ENCODE assay signal across 8 cellular contexts in the genomic region with DNA sequence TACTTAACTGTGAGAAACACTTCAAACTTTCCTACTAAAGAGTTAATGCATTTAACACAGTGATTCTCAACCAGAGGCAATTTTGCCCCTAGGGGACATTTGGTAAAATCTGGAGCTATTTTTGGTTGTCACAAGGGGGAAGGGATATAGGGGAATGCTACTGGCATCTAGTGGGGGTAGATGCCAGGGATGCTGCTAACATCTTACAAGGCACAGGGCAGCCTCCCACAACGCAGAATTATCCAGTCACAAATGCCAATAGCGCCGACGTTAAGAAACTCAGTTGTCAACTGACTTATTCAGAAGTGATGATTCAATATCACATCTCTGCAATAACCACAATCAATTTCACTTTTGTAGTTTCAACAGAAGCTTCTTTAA. TPM values are rescaled to one million over a fixed set of nuclear protein-coding genes. Genes with fewer than 3 reads are reported as not detected.
A peak's percentile ranks its signal among the peaks of the same experiment; 100 is the strongest.
DNase-seq lines count a peak whose midpoint lies in the region; ATAC-seq and TF ChIP-seq lines count a peak whose summit lies in the region.

No MANE protein-coding gene starts in this region.

- H3K36me3 ChIP-seq in GM06990 (ENCODE audit: control insufficient read depth, insufficient read depth, low read length), result no peaks in the 10 kb centered on the region; the same call in 1 of the 2 replicates

- ATAC-seq in HG03439 (IDR thresholded peaks at IDR 0.05; ENCODE audit: unreplicated experiment), result no peak

- H3K4me3 ChIP-seq in GM06990 (replicated peaks; ENCODE audit: low read depth, low read length), result peak overlapping the region; percentile 81

- no peak for TF ChIP-seq CTCF in GM06990 (IDR thresholded peaks at IDR 0.05; ENCODE audit: insufficient read depth, low read length, poor library complexity, severe bottlenecking)

- DNase-seq in GM06990 (ENCODE audit: extremely low read depth, insufficient read length) (no peak), HT1080 (ENCODE audit: low read depth) (peak; percentile 69), epidermal melanocyte (ENCODE audit: insufficient read length, low spot score) (peak; percentile 42), putamen (ENCODE audit: low spot score) (peak; percentile 15), AG20443 (ENCODE audit: low spot score) (no peak), mucosa of gallbladder (ENCODE audit: low spot score) (no peak)
- peak; percentile 21 to 62 for DNase-seq in activated CD4-positive, alpha-beta T cell treated with anti-CD3 and anti-CD28 coated beads, Interleukin-2, amount 50 U/mL, for 24 hours (ENCODE audit: low read depth in 1 of 2, low spot score in 1 of 2)

- H3K27me3 ChIP-seq in GM06990 (replicated peaks; ENCODE audit: control insufficient read depth, insufficient read depth, low read length), result no peaks in the 10 kb centered on the region

RNA-seq across cellular contexts. Expression of a gene that starts 2.0 kb away (rescaled TPM):
- total RNA-seq in HT1080 (2014; rRNA removed; shearing (Covaris generic)), result 9.0 and 12.1 TPM in 2 replicates
- polyA plus RNA-seq in HT1080 (2015; cell fraction: cytosol; rRNA removed), result 7.7 and 12.1 TPM in 2 replicates
- polyA plus RNA-seq in HT1080 (2015; cell fraction: nucleus; rRNA removed), result 23.4 and 25.2 TPM in 2 replicates
- 30.0 TPM for total RNA-seq in mucosa of gallbladder

Comparison
In these comparisons a context has a peak if more than half of its experiments do, and no peak if none do; other contexts are left out.
1. DNase-seq: peak in HT1080 (single experiment), activated CD4-positive, alpha-beta T cell treated with anti-CD3 and anti-CD28 coated beads, Interleukin-2, amount 50 U/mL, for 24 hours (2 of 2), epidermal melanocyte (single experiment) and putamen (single experiment); none in GM06990 (single experiment), AG20443 (single experiment) and mucosa of gallbladder (single experiment).